Comparison of ENCODE assay signal across 2 cellular contexts in genomic region chr5:73620335-73620687, GRCh38.
A peak's percentile ranks its signal among the peaks of the same experiment; 100 is the strongest.
TF ChIP-seq lines count a peak whose summit lies in the region.

No MANE protein-coding gene starts in this region.

TF ChIP-seq in A549, 52 proteins besides CTCF, POLR2A, EP300 and RAD21:
- peak; percentile 87 for TF ChIP-seq MAFK (IDR thresholded peaks at IDR 0.05; ENCODE audit: partially characterized antibody)
- no peak for TF ChIP-seq ZFP36 (IDR thresholded peaks at IDR 0.05; ENCODE audit: borderline replicate concordance, partially characterized antibody)

TF ChIP-seq in IMR-90, 13 proteins besides CTCF, POLR2A, EP300 and RAD21:
- TF ChIP-seq, protein P1, sequence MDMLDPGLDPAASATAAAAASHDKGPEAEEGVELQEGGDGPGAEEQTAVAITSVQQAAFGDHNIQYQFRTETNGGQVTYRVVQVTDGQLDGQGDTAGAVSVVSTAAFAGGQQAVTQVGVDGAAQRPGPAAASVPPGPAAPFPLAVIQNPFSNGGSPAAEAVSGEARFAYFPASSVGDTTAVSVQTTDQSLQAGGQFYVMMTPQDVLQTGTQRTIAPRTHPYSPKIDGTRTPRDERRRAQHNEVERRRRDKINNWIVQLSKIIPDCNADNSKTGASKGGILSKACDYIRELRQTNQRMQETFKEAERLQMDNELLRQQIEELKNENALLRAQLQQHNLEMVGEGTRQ (IDR thresholded peaks at IDR 0.05; ENCODE audit: low read depth, low read length): no peak
- TF ChIP-seq MAFK (IDR thresholded peaks at IDR 0.05; ENCODE audit: low read depth, low read length): peak; percentile 87
